Comparison of ENCODE assay signal across 17 cellular contexts in genomic region chr1:169707917-169708604, GRCh38. TPM values are rescaled to one million over a fixed set of nuclear protein-coding genes. Genes with fewer than 3 reads are reported as not detected.
DNase-seq lines count a peak whose midpoint lies in the region; ATAC-seq lines count a peak whose summit lies in the region.
"Had no signal": no experiment of that assay in that cellular context is flagged by ENCODE, and none has a peak within 500 bp of the region (broad histone marks: within the 10 kb centered on the region; RNA-seq: fewer than 3 reads in every experiment).

No MANE protein-coding gene starts in this region.

- no peaks in the 10 kb centered on the region for H3K9me2 ChIP-seq in Karpas-422 (replicated peaks; ENCODE audit: insufficient read depth, low read length)

- H3K27ac ChIP-seq in thymus (ENCODE audit: low read depth) (peak overlapping the region; percentile 73), Karpas-422 (ENCODE audit: low read length) (no peak overlapping the region)
- H3K27ac ChIP-seq: cardiac muscle cell, stomach, WERI-Rb-1 had no signal

- peak overlapping the region; percentile 42 for H3K4me3 ChIP-seq in thymus (ENCODE audit: low read length)
- H3K4me3 ChIP-seq in Karpas-422 (ENCODE audit: low read length): no peak overlapping the region
- H3K4me3 ChIP-seq: cardiac muscle cell had no signal

- H3K4me3 Mint-ChIP-seq in activated naive CD4-positive, alpha-beta T cell treated with anti-CD3 and anti-CD28 coated beads, Interleukin-2, amount 10 ng/mL, durations not matched to agents 7 days and 5 days: peak overlapping the region; percentile 88
- H3K4me3 Mint-ChIP-seq in T-helper 1 cell treated with Interleukin-12 subunit alpha and Interleukin-12 subunit beta and Interleukin-4 antibody, amounts not matched to agents 30 μg/mL and 1 μg/mL, for 36 hours: peak overlapping the region; percentile 96
- H3K4me3 Mint-ChIP-seq in central memory CD8-positive, alpha-beta T cell: peak overlapping the region; percentile 85
- H3K4me3 Mint-ChIP-seq: HFFc6 had no signal

- H3K9me3 ChIP-seq in thymus (ENCODE audit: control insufficient read depth) (no peaks in the 10 kb centered on the region), Karpas-422 (ENCODE audit: low read length) (no peaks in the 10 kb centered on the region)

- H3K4me2 ChIP-seq in Karpas-422 (ENCODE audit: low read depth, low read length, poor library complexity, severe bottlenecking): no peak overlapping the region

- H3K27me3 ChIP-seq in thymus (ENCODE audit: control insufficient read depth, insufficient read depth) (no peaks in the 10 kb centered on the region), Karpas-422 (ENCODE audit: low read length) (no peaks in the 10 kb centered on the region)
- H3K27me3 ChIP-seq: stomach had no signal

- H3K4me1 ChIP-seq in thymus (ENCODE audit: control insufficient read depth, insufficient read depth, low read length) (peaks cover 18% of the 10 kb centered on the region), Karpas-422 (ENCODE audit: low read length) (no peaks in the 10 kb centered on the region)

- peak; percentile 26 for ATAC-seq in central memory CD8-positive, alpha-beta T cell (replicated peaks; ENCODE audit: extremely low read depth, poor library complexity, severe bottlenecking)

- H3K27me3 Mint-ChIP-seq in activated naive CD4-positive, alpha-beta T cell treated with anti-CD3 and anti-CD28 coated beads, Interleukin-2, amount 10 ng/mL, durations not matched to agents 7 days and 5 days: no peaks in the 10 kb centered on the region
- no peaks in the 10 kb centered on the region for H3K27me3 Mint-ChIP-seq in T-helper 1 cell treated with Interleukin-12 subunit alpha and Interleukin-12 subunit beta and Interleukin-4 antibody, amounts not matched to agents 30 μg/mL and 1 μg/mL, for 36 hours (ENCODE audit: low read depth)
- no peaks in the 10 kb centered on the region for H3K27me3 Mint-ChIP-seq in central memory CD8-positive, alpha-beta T cell

- CTCF ChIA-PET in activated naive CD4-positive, alpha-beta T cell treated with anti-CD3 and anti-CD28 coated beads, Interleukin-2, amount 10 ng/mL, durations not matched to agents 7 days and 5 days (lab: Charles Lee): interaction anchor here (1.0 to 7.1 kb wide), 6 partner anchors 9 to 161 kb away, joined by 3 to 100 read pairs (median 24); partner anchors contain the start of gene F5

- no peaks in the 10 kb centered on the region for H4K20me1 ChIP-seq in Karpas-422 (ENCODE audit: insufficient read depth, low read depth, low read length)

- H3K9me3 Mint-ChIP-seq in activated naive CD4-positive, alpha-beta T cell treated with anti-CD3 and anti-CD28 coated beads, Interleukin-2, amount 10 ng/mL, durations not matched to agents 7 days and 5 days: peaks cover 1% of the 10 kb centered on the region
- peaks cover 9% of the 10 kb centered on the region for H3K9me3 Mint-ChIP-seq in T-helper 1 cell treated with Interleukin-12 subunit alpha and Interleukin-12 subunit beta and Interleukin-4 antibody, amounts not matched to agents 30 μg/mL and 1 μg/mL, for 36 hours
- H3K9me3 Mint-ChIP-seq in central memory CD8-positive, alpha-beta T cell: no peaks in the 10 kb centered on the region
- H3K9me3 Mint-ChIP-seq: HFFc6 had no signal

- H3K36me3 ChIP-seq in thymus (ENCODE audit: control insufficient read depth, insufficient read depth): no peaks in the 10 kb centered on the region
- H3K36me3 ChIP-seq in Karpas-422 (ENCODE audit: insufficient read depth, low read length): no peaks in the 10 kb centered on the region
- H3K36me3 ChIP-seq: cardiac muscle cell, stomach, WERI-Rb-1 had no signal

- DNase-seq in activated naive CD4-positive, alpha-beta T cell treated with anti-CD3 and anti-CD28 coated beads, Interleukin-2, amount 10 ng/mL, durations not matched to agents 7 days and 5 days: peak; percentile 47
- no peak for DNase-seq in activated naive CD4-positive, alpha-beta T cell (lab: John Stamatoyannopoulos, UW)
- DNase-seq in central memory CD8-positive, alpha-beta T cell (ENCODE audit: low spot score in 2 of 2): no peak
- DNase-seq in RPMI8226 (no peak), ecto neural progenitor cell (ENCODE audit: low spot score) (no peak), Karpas-422 (no peak)
- DNase-seq: HFFc6, mesendoderm, NCI-H1694, NCI-H524, nucleus accumbens, stomach, WERI-Rb-1 had no signal

- no peaks in the 10 kb centered on the region for H3K79me2 ChIP-seq in Karpas-422 (ENCODE audit: low read length)

- no peak overlapping the region for H2AFZ ChIP-seq in Karpas-422 (ENCODE audit: low read length)

- H3K9ac ChIP-seq in Karpas-422 (ENCODE audit: low read length): no peak overlapping the region

- H3K4me1 Mint-ChIP-seq in activated naive CD4-positive, alpha-beta T cell treated with anti-CD3 and anti-CD28 coated beads, Interleukin-2, amount 10 ng/mL, durations not matched to agents 7 days and 5 days: peaks cover 56% of the 10 kb centered on the region
- H3K4me1 Mint-ChIP-seq in T-helper 1 cell treated with Interleukin-12 subunit alpha and Interleukin-12 subunit beta and Interleukin-4 antibody, amounts not matched to agents 30 μg/mL and 1 μg/mL, for 36 hours (ENCODE audit: low read depth): peaks cover 63% of the 10 kb centered on the region
- H3K4me1 Mint-ChIP-seq in central memory CD8-positive, alpha-beta T cell: peaks cover 69% of the 10 kb centered on the region

- H3K27ac Mint-ChIP-seq in activated naive CD4-positive, alpha-beta T cell treated with anti-CD3 and anti-CD28 coated beads, Interleukin-2, amount 10 ng/mL, durations not matched to agents 7 days and 5 days: peak overlapping the region; percentile 93
- peak overlapping the region; percentile 94 for H3K27ac Mint-ChIP-seq in T-helper 1 cell treated with Interleukin-12 subunit alpha and Interleukin-12 subunit beta and Interleukin-4 antibody, amounts not matched to agents 30 μg/mL and 1 μg/mL, for 36 hours
- peak overlapping the region; percentile 84 for H3K27ac Mint-ChIP-seq in central memory CD8-positive, alpha-beta T cell (ENCODE audit: low read depth)
- H3K27ac Mint-ChIP-seq: HFFc6 had no signal

- peaks cover 60% of the 10 kb centered on the region for H3K36me3 Mint-ChIP-seq in activated naive CD4-positive, alpha-beta T cell treated with anti-CD3 and anti-CD28 coated beads, Interleukin-2, amount 10 ng/mL, durations not matched to agents 7 days and 5 days
- peaks cover 58% of the 10 kb centered on the region for H3K36me3 Mint-ChIP-seq in T-helper 1 cell treated with Interleukin-12 subunit alpha and Interleukin-12 subunit beta and Interleukin-4 antibody, amounts not matched to agents 30 μg/mL and 1 μg/mL, for 36 hours (ENCODE audit: low read depth)
- peaks cover 57% of the 10 kb centered on the region for H3K36me3 Mint-ChIP-seq in central memory CD8-positive, alpha-beta T cell (ENCODE audit: insufficient read depth)

- WGBS in thymus: 16% methylated on average over 9 of the region's 9 CpGs

RNA-seq across cellular contexts. Expression of gene SELL, which starts 3.4 kb away (rescaled TPM):
- 73.0 TPM for polyA plus RNA-seq in thymus
- not detected in 2 replicates for total RNA-seq in Karpas-422 (2014; rRNA removed; shearing (Covaris generic); ENCODE audit: low replicate concordance)
- total RNA-seq: cardiac muscle cell, LHCN-M2 had no signal
- polyA plus RNA-seq: cardiac muscle cell had no signal

RNA-seq across cellular contexts. Expression of gene SELE, which starts 25.8 kb away (rescaled TPM):
- polyA plus RNA-seq in thymus: 1.5 TPM
- not detected in 2 replicates for total RNA-seq in Karpas-422 (2014; rRNA removed; shearing (Covaris generic); ENCODE audit: low replicate concordance)
- total RNA-seq: cardiac muscle cell, HFFc6, LHCN-M2 had no signal
- polyA plus RNA-seq: cardiac muscle cell had no signal
